Comparison of ENCODE assay signal across 12 cellular contexts in the genomic region with DNA sequence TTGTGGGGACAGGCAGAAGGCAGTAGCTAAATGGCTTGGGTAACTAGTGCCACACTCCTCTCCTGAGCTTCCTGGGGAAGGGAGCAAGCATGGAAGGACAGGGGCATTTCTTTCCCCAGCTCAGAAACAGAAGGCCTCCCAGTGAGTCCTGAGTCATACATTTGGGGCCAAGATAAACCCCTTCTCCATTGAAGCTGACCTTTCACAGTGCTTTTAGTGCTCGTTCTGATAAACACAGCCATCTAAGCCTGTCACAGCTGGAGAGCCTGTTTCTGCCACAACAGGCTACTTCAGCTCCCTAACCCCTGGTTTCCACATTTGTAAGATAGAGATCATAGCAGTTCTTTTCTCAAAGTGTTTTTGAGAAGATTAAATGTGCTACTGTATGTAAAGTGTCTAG.
"Had no signal": no experiment of that assay in that cellular context is flagged by ENCODE, and none has a peak within 500 bp of the region (broad histone marks: within the 10 kb centered on the region; RNA-seq: fewer than 3 reads in every experiment).

No MANE protein-coding gene starts in this region.

- H3K27me3 ChIP-seq: transverse colon had no signal

- FAIRE-seq: frontal cortex had no signal

- H3K36me3 ChIP-seq: heart left ventricle, transverse colon had no signal

- H3K27ac ChIP-seq: epithelial cell of prostate, transverse colon had no signal

- H3K4me3 ChIP-seq: heart left ventricle, transverse colon had no signal

- H3K9me3 ChIP-seq: heart left ventricle, transverse colon had no signal

- DNase-seq: activated CD4-positive, alpha-beta T cell treated with anti-CD3 and anti-CD28 coated beads, Interleukin-2, amount 10 ng/mL, durations not matched to agents 7 days and 5 days; activated naive CD4-positive, alpha-beta T cell; effector memory CD8-positive, alpha-beta T cell; heart left ventricle; naive thymus-derived CD8-positive, alpha-beta T cell; stimulated activated CD4-positive, alpha-beta T cell treated with anti-CD3 and anti-CD28 coated beads, Interleukin-15, amount 100 ng/mL, for 24 hours; stimulated activated CD4-positive, alpha-beta T cell treated with anti-CD3 and anti-CD28 coated beads, Interleukin-4, amount 100 ng/mL, for 1 hour; stimulated activated naive B cell treated with anti-CD40 and anti-IgM and Interleukin-4, amounts not matched to agents 10 μg/mL and 1 μg/mL and 100 μg/mL, for 72 hours; SW 1271; transverse colon had no signal
